Comparison of ENCODE assay signal across 31 cellular contexts in genomic region chr18:60209042-60209441, GRCh38.
"Had no signal": no experiment of that assay in that cellular context is flagged by ENCODE, and none has a peak within 500 bp of the region (broad histone marks: within the 10 kb centered on the region; RNA-seq: fewer than 3 reads in every experiment).

No MANE protein-coding gene starts in this region.

- H3K4me3 ChIP-seq: ascending aorta, cardiac muscle cell, K562, Peyer's patch, SJSA1 had no signal

- ATAC-seq: activated CD8-positive, alpha-beta memory T cell treated with anti-CD3 and anti-CD28 coated beads, Interleukin-2, amount 10 ng/mL, durations not matched to agents 7 days and 5 days; K562; PC-3 had no signal

- DNase-seq: activated B cell treated with CpG ODN at 0.5 μM for 24 hours; activated CD4-positive, alpha-beta memory T cell treated with anti-CD3 and anti-CD28 coated beads, Interleukin-2, amount 10 ng/mL, durations not matched to agents 7 days and 5 days; activated CD4-positive, alpha-beta T cell treated with anti-CD3 and anti-CD28 coated beads for 4 hours; activated CD4-positive, alpha-beta T cell treated with anti-CD3 and anti-CD28 coated beads, Interleukin-2, amount 50 U/mL, for 1 hour; activated CD4-positive, CD25-positive, alpha-beta regulatory T cell treated with anti-CD3 and anti-CD28 coated beads, Interleukin-2, amount 50 U/mL, for 72 hours; activated CD8-positive, alpha-beta memory T cell treated with anti-CD3 and anti-CD28 coated beads for 24 hours; activated CD8-positive, alpha-beta memory T cell treated with anti-CD3 and anti-CD28 coated beads, Interleukin-2, amount 10 ng/mL, durations not matched to agents 7 days and 5 days; activated CD8-positive, alpha-beta memory T cell treated with anti-CD3 and anti-CD28 coated beads, Interleukin-2, amount 50 U/mL, for 48 hours; activated effector memory CD4-positive, alpha-beta T cell treated with Interleukin-2 at 50 U/mL for 16 hours; activated naive CD4-positive, alpha-beta T cell; activated naive CD4-positive, alpha-beta T cell treated with anti-CD3 and anti-CD28 coated beads, Interleukin-2, amount 50 U/mL, for 16 hours; activated naive CD8-positive, alpha-beta T cell treated with anti-CD3 and anti-CD28 coated beads for 36 hours; activated T-cell treated with anti-CD3 and anti-CD28 coated beads, Interleukin-2, amount 50 U/mL, for 48 hours; amygdala; NCI-H1092; NCI-H1436 treated with DMSO at 0.1 percent for 48 hours; NCI-H1694 treated with DMSO at 0.1 percent for 48 hours; NCI-H2029; NCI-H345; NCI-H524 treated with DMSO at 0.1 percent for 48 hours; NK-92 treated with Interleukin-12 subunit alpha and Interleukin-12 subunit beta, amount 100 ng/mL, for 24 hours; PC-3; Peyer's patch; RPMI8226; SHP77 treated with DMSO at 0.1 percent for 48 hours; SK-N-SH; T1000 had no signal
